ENCODE assay signal across 23 cellular contexts in the genomic region with DNA sequence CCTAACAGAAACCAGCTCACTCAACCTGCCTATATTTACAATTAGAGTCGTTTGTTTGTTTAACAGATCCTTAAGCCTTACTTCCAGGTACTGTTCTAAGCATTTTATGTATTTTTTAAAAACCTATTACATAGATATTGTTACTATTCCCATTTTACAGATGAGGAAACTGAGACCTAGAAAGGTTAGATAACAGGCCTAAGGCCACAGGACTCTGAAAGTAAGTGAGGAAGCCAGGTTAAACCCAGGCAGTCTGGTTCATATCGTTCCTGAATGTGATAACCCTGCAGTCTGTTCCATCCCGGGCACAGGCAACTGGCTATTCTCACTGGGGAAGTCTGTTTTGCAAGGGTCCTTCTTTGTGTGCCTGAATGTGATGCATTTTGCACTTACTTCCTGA.
"Had no signal": no experiment of that assay in that cellular context is flagged by ENCODE, and none has a peak within 500 bp of the region (broad histone marks: within the 10 kb centered on the region; RNA-seq: fewer than 3 reads in every experiment).

No MANE protein-coding gene starts in this region.

- H3K27me3 Mint-ChIP-seq: activated CD4-positive, alpha-beta memory T cell treated with anti-CD3 and anti-CD28 coated beads for 36 hours; activated CD4-positive, alpha-beta T cell treated with anti-CD3 and anti-CD28 coated beads, Interleukin-2, amount 10 ng/mL, durations not matched to agents 7 days and 5 days; activated naive CD8-positive, alpha-beta T cell; activated T-helper 17 cell treated with anti-CD3 and anti-CD28 coated beads, Interleukin-2, amount 50 U/mL, for 72 hours had no signal

- ATAC-seq: activated T-helper 17 cell treated with anti-CD3 and anti-CD28 coated beads, Interleukin-2, amount 50 U/mL, for 72 hours; body of pancreas had no signal

- H3K27me3 ChIP-seq: body of pancreas had no signal

- H3K27ac ChIP-seq: body of pancreas, PC-9, VCaP had no signal

- H3K4me3 ChIP-seq: body of pancreas, PC-9 had no signal

- H3K4me1 ChIP-seq: body of pancreas had no signal

- H3K9me3 Mint-ChIP-seq: activated T-helper 17 cell treated with anti-CD3 and anti-CD28 coated beads, Interleukin-2, amount 50 U/mL, for 72 hours had no signal

- H3K9me3 ChIP-seq: body of pancreas had no signal

- H3K4me3 Mint-ChIP-seq: activated CD4-positive, alpha-beta memory T cell treated with anti-CD3 and anti-CD28 coated beads for 36 hours; activated CD4-positive, alpha-beta T cell treated with anti-CD3 and anti-CD28 coated beads, Interleukin-2, amount 10 ng/mL, durations not matched to agents 7 days and 5 days; activated naive CD4-positive, alpha-beta T cell treated with anti-CD3 and anti-CD28 coated beads for 36 hours; activated naive CD8-positive, alpha-beta T cell; activated T-helper 17 cell treated with anti-CD3 and anti-CD28 coated beads, Interleukin-2, amount 50 U/mL, for 72 hours had no signal

- H2AFZ ChIP-seq: PC-9 had no signal

- DNase-seq: activated CD4-positive, alpha-beta memory T cell treated with anti-CD3 and anti-CD28 coated beads for 36 hours; activated CD4-positive, alpha-beta T cell treated with anti-CD3 and anti-CD28 coated beads, Interleukin-2, amount 10 ng/mL, durations not matched to agents 7 days and 5 days; activated CD4-positive, CD25-positive, alpha-beta regulatory T cell; activated CD8-positive, alpha-beta memory T cell treated with anti-CD3 and anti-CD28 coated beads for 24 hours; activated gamma-delta T cell; activated naive CD4-positive, alpha-beta T cell treated with anti-CD3 and anti-CD28 coated beads for 36 hours; activated T-cell treated with anti-CD3 and anti-CD28 coated beads, Interleukin-2, amount 50 U/mL, for 48 hours; aorta; body of pancreas; central memory CD4-positive, alpha-beta T cell; Karpas-422; MM.1S; NCI-H1105; NCI-H1436; NCI-H1694 treated with DMSO at 0.1 percent for 48 hours; NCI-H345; NCI-H510A treated with DMSO at 0.1 percent for 48 hours; PC-9; SHP77 treated with DMSO at 0.1 percent for 48 hours; T-helper 1 cell had no signal

- H3K27ac Mint-ChIP-seq: activated CD4-positive, alpha-beta memory T cell treated with anti-CD3 and anti-CD28 coated beads for 36 hours; activated CD4-positive, alpha-beta T cell treated with anti-CD3 and anti-CD28 coated beads, Interleukin-2, amount 10 ng/mL, durations not matched to agents 7 days and 5 days; activated naive CD4-positive, alpha-beta T cell treated with anti-CD3 and anti-CD28 coated beads for 36 hours; activated naive CD8-positive, alpha-beta T cell; activated T-helper 17 cell treated with anti-CD3 and anti-CD28 coated beads, Interleukin-2, amount 50 U/mL, for 72 hours had no signal

- H3K4me2 ChIP-seq: PC-9 had no signal
